Comparison of ENCODE assay signal across 8 cellular contexts in the genomic region with DNA sequence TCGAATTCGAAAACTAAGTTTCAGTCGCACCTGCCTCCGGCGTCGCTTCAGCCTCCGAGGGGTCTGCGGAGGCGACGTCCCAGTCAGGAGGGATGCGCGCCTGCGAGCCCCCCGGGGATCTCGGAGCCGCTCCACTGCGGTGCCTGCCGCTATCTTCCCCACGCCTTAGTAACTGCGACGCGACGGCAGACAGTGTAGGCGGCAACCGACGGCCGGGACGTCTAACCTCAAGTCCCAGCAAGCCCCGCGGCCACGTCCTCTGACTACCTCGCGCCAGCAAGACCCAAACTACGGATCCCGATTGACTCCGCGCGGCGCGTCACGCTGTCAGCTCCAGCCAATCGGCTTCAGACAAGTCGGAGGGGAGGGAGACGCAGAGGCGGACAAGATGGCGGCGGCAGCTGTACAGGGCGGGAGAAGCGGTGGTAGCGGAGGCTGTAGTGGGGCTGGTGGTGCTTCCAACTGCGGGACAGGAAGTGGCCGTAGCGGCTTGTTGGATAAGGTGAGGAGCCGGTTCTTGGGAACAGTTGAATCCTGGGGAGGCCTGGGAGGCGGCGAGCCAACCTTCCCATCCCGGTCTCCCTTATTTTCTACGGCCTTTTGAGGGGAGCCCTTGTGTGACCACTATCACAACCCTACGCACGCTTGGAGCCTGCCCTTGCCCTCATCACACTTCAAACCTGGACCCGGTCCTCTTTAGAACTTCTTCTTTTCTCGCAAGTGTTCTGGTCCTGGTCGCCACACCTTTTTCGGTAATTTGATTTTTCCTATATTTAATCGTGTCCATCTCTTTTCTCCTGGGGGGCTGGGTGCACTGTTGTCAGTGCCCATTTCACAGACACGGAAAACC. TPM values are rescaled to one million over a fixed set of nuclear protein-coding genes. Genes with fewer than 3 reads are reported as not detected.
DNase-seq lines count a peak whose midpoint lies in the region; ATAC-seq and TF ChIP-seq lines count a peak whose summit lies in the region.

A gene (plus strand): TSS at position 369 of the 850 bp plus-strand sequence. CDS start 20 bp downstream, at position 389.
A gene with protein sequence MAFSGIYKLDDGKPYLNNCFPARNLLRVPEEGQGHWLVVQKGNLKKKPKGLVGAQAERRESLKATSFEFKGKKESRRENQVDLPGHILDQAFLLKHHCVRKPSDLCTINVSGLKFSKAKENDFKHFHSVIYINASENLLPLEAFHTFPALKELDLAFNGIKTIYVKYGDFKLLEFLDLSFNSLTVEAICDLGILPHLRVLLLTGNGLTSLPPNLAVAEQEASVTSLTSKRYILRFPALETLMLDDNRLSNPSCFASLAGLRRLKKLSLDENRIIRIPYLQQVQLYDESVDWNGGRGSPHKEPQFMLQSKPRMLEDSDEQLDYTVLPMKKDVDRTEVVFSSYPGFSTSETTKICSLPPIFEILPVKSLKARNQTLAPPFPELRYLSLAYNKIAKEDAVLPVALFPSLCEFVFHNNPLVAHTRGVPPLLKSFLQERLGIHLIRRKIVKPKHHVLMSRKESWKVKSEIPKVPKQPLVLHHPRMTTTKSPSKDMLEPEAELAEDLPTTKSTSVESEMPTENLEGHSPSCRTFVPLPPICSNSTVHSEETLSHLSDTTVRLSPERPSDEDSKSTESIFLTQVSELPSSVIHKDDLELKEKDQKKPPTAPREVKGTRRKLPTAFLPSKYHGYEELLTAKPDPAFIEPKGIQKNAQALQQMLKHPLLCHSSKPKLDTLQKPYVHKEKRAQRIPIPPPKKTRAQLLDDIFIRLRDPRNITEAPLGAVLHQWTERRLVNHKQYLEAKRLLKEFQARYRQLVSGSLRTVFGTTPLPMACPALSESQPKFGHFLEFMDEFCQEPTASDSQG (minus strand): TSS at position 194 of the 850 bp plus-strand sequence. CDS start 8,213 bp downstream, outside the sequence.

- peak within 1 kb of the TSS; percentile 94 for H3K4me3 Mint-ChIP-seq in central memory CD8-positive, alpha-beta T cell

- peak within 1 kb of the TSS; percentile 96 for H3K27ac Mint-ChIP-seq in central memory CD8-positive, alpha-beta T cell (ENCODE audit: low read depth)

- ATAC-seq in GM18909 (IDR thresholded peaks at IDR 0.05; ENCODE audit: poor library complexity, unreplicated experiment) (peak; percentile 95), HG03175 (IDR thresholded peaks at IDR 0.05; ENCODE audit: unreplicated experiment) (peak; percentile 96)
- peak; percentile 99 for ATAC-seq in central memory CD8-positive, alpha-beta T cell (replicated peaks; ENCODE audit: extremely low read depth, poor library complexity, severe bottlenecking)

- H3K36me3 Mint-ChIP-seq in central memory CD8-positive, alpha-beta T cell (ENCODE audit: insufficient read depth), result peaks cover 16% of the 10 kb centered on the region

- H3K27me3 Mint-ChIP-seq in central memory CD8-positive, alpha-beta T cell, result no peaks in the 10 kb centered on the region

- peaks cover 63% of the 10 kb centered on the region for H3K4me1 Mint-ChIP-seq in central memory CD8-positive, alpha-beta T cell

- peaks cover 0 to 22% (median 5%) of the 10 kb centered on the region in 6 donors for H3K36me3 ChIP-seq in spleen

- TF ChIP-seq POLR2A in spleen (IDR thresholded peaks at IDR 0.05), result peak; percentile 42 to 75 (median 73)

- H3K27me3 ChIP-seq in AG04450 (ENCODE audit: control insufficient read depth, insufficient read depth, low read length), result no peaks in the 10 kb centered on the region
- no peaks in the 10 kb centered on the region for H3K27me3 ChIP-seq in spleen (replicated peaks in 1 of 7)

- POLR2A ChIA-PET in AG04450 (lab: Yijun Ruan, JAX), result interaction anchor here (0.7 to 1.9 kb wide), 3 partner anchors 10 to 39 kb away, joined by 6 to 7 read pairs (median 6); a partner anchor contains a TSS

- no peaks in the 10 kb centered on the region for H3K9me3 Mint-ChIP-seq in central memory CD8-positive, alpha-beta T cell

- CTCF ChIA-PET in AG04450 (lab: Charles Lee), result no interaction called here

- H3K27ac ChIP-seq in AG04450 (ENCODE audit: low read depth, low read length) (peak within 1 kb of the TSS; percentile 69), spleen (peak within 1 kb of the TSS; percentile 87 to 93 (median 90))

- H3K4me3 ChIP-seq in AG04450 (ENCODE audit: low read depth, low read length), result peak within 1 kb of the TSS; percentile 95
- H3K4me3 ChIP-seq in spleen, result peak within 1 kb of the TSS; percentile 67 to 93 (median 84)

- no peaks in the 10 kb centered on the region; the same call in 1 of the 2 replicates for H3K9me3 ChIP-seq in AG04450 (ENCODE audit: control insufficient read depth, insufficient read depth, low read length)
- no peaks in the 10 kb centered on the region for H3K9me3 ChIP-seq in spleen

- peak; percentile 97 for DNase-seq in AG04450 (ENCODE audit: low read depth, low spot score)
- DNase-seq in NCI-H226, result peak; percentile 99
- peak; percentile 94 to 96 (median 95) for DNase-seq in activated CD4-positive, CD25-positive, alpha-beta regulatory T cell (lab: John Stamatoyannopoulos, UW)
- DNase-seq in central memory CD8-positive, alpha-beta T cell (ENCODE audit: low spot score in 2 of 2), result peak; percentile 95 to 97
- DNase-seq in inferior parietal cortex (ENCODE audit: extremely low spot score), result peak; percentile 98
- DNase-seq in spleen, result peak; percentile 100

- WGBS in spleen, 5 donors, result 0 to 1% (median 0%) methylated on average over 45 to 66 of the region's 66 CpGs

- TF ChIP-seq CTCF in AG04450 (IDR thresholded peaks at IDR 0.05; ENCODE audit: low read depth, low read length), result no peak
- peak in 1 of 11 experiments; percentile 24 for TF ChIP-seq CTCF in spleen (IDR thresholded peaks at IDR 0.05 in 8 of 11, conservative IDR thresholded peaks at IDR 0.05 in 3 of 11)

- peaks cover 46 to 68% (median 58%) of the 10 kb centered on the region in 6 donors for H3K4me1 ChIP-seq in spleen

- intact Hi-C loops in spleen (cut with DNase I; ENCODE audit: low total_unique reads), result no loop called here

RNA-seq across cellular contexts. Expression of the first gene that starts in this region (rescaled TPM):
- polyA plus RNA-seq in AG04450 (2011; rRNA removed) (108 and 195 TPM in 2 replicates), spleen (100 to 1,000 TPM; 110 to 136 (median 131) TPM)
- polyA minus RNA-seq in AG04450 (2011; rRNA and poly(A)+ RNA removed), result 51.8 and 85.3 TPM in 2 replicates
- 100 to 1,000 TPM in 4 of 7 donors, 10 to 100 TPM in 3; 33.4 to 120 (median 115) TPM for total RNA-seq in spleen

RNA-seq across cellular contexts. Expression of the second gene that starts in this region (rescaled TPM):
- 5.6 and 7.0 TPM in 2 replicates for polyA plus RNA-seq in AG04450 (2011; rRNA removed)
- polyA minus RNA-seq in AG04450 (2011; rRNA and poly(A)+ RNA removed), result 17.9 and 25.5 TPM in 2 replicates
- total RNA-seq in spleen, result 10 to 100 TPM; 11.5 to 60.1 (median 25.1) TPM
- polyA plus RNA-seq in spleen, result 1 to 10 TPM; 1.4 to 2.7 (median 1.9) TPM

Comparison
In these comparisons a context has a peak if more than half of its experiments do, and no peak if none do; other contexts are left out.
1. Peak in every context shown above with its lines: DNase-seq, ATAC-seq, H3K4me3 ChIP-seq and H3K27ac ChIP-seq.